In the genomic region with DNA sequence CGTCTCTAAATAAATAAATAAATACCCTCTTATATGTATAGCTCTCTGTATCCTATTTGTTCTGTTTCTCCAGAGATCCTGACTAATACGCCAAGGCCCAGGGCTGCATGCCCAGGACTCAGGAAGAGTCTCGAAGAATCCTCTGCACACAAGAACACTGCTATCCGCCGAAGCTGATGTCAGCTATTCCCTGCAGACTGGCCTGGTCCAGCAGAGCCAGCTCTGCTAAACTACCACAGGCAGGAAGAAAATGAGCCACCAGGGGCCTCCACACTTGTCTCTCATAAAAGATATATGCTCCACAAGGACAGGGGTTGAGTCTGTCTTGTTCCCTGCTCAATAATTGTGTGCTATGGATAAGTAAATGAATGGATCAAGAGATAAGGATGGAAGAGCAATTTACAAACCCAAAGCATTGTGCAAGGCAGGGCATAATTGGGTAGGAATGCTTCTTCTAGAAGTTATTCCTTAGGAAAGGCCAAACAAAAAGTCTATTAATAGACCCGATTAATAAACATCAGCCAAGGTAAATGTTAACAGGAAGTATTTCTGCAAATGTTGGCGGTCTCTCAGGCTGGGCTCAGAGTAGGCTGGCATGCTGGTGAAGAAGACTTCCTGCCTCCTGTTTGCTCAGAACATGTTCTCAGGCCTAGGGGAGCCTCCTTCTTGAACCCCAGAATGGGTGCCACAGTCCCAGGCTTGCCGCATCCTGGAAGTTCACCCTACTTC, we compare ENCODE assay signal across 13 cellular contexts. TPM values are rescaled to one million over a fixed set of nuclear protein-coding genes. Genes with fewer than 3 reads are reported as not detected.
A peak's percentile ranks its signal among the peaks of the same experiment; 100 is the strongest.
DNase-seq lines count a peak whose midpoint lies in the region; ATAC-seq and TF ChIP-seq lines count a peak whose summit lies in the region.
"Had no signal": no experiment of that assay in that cellular context is flagged by ENCODE, and none has a peak within 500 bp of the region (broad histone marks: within the 10 kb centered on the region; RNA-seq: fewer than 3 reads in every experiment).

No MANE protein-coding gene starts in this region.

- no peak overlapping the region for H3K4me2 ChIP-seq in mesenchymal stem cell (ENCODE audit: low read length, poor library complexity, severe bottlenecking)
- H3K4me2 ChIP-seq: smooth muscle cell had no signal

- no peak overlapping the region for H2BK15ac ChIP-seq in mesenchymal stem cell (ENCODE audit: low read depth, poor library complexity, severe bottlenecking)

- TF ChIP-seq CTCF in AG04450 (IDR thresholded peaks at IDR 0.05; ENCODE audit: low read depth, low read length), result peak; percentile 46

- POLR2A ChIA-PET in AG04450 (lab: Yijun Ruan, JAX), result no interaction called here
- POLR2A ChIA-PET in activated CD8-positive, alpha-beta T cell treated with anti-CD3 and anti-CD28 coated beads, Interleukin-2, amount 10 ng/mL, durations not matched to agents 7 days and 5 days (lab: Charles Lee), result interaction anchor here (1.0 kb wide), 1 partner anchor 18 kb away, joined by 3 read pairs; no protein-coding TSS in a partner anchor

- H3K27me3 Mint-ChIP-seq in activated CD8-positive, alpha-beta T cell treated with anti-CD3 and anti-CD28 coated beads, Interleukin-2, amount 10 ng/mL, durations not matched to agents 7 days and 5 days (ENCODE audit: low read depth), result peaks cover 14% of the 10 kb centered on the region

- peak overlapping the region; percentile 82 for H4K91ac ChIP-seq in mesenchymal stem cell (ENCODE audit: low read length)

- no peak overlapping the region for H3K4ac ChIP-seq in mesenchymal stem cell (ENCODE audit: low read depth in 1 of 2, low read length in 2 of 2)

- no peak overlapping the region for H3K14ac ChIP-seq in mesenchymal stem cell (ENCODE audit: low read length in 2 of 2)

- H2BK5ac ChIP-seq in mesenchymal stem cell (ENCODE audit: low read depth, low read length, poor library complexity, severe bottlenecking), result no peak overlapping the region

- no peak overlapping the region for H2AFZ ChIP-seq in mesenchymal stem cell (ENCODE audit: low read depth, low read length)

- H3K4me3 Mint-ChIP-seq in activated CD8-positive, alpha-beta T cell treated with anti-CD3 and anti-CD28 coated beads, Interleukin-2, amount 10 ng/mL, durations not matched to agents 7 days and 5 days, result no peak overlapping the region

- H2AK5ac ChIP-seq in mesenchymal stem cell (ENCODE audit: low read length, severe bottlenecking), result no peak overlapping the region

- 69% methylated on average over 7 of the region's 8 CpGs for WGBS in mesenchymal stem cell

- no peaks in the 10 kb centered on the region for H3K9me3 Mint-ChIP-seq in activated CD8-positive, alpha-beta T cell treated with anti-CD3 and anti-CD28 coated beads, Interleukin-2, amount 10 ng/mL, durations not matched to agents 7 days and 5 days (ENCODE audit: insufficient read depth)

- H3K4me1 Mint-ChIP-seq in activated CD8-positive, alpha-beta T cell treated with anti-CD3 and anti-CD28 coated beads, Interleukin-2, amount 10 ng/mL, durations not matched to agents 7 days and 5 days (ENCODE audit: low read depth), result peaks cover 9% of the 10 kb centered on the region

- H3K27me3 ChIP-seq in AG04450 (ENCODE audit: control insufficient read depth, insufficient read depth, low read length) (no peaks in the 10 kb centered on the region), mesenchymal stem cell (ENCODE audit: control insufficient read depth in 1 of 2, insufficient read depth in 1 of 2, low read length in 2 of 2) (peaks cover 5 to 12% of the 10 kb centered on the region in 2 experiments)
- H3K27me3 ChIP-seq: upper lobe of left lung had no signal

- H3K36me3 ChIP-seq in mesenchymal stem cell (ENCODE audit: control insufficient read depth in 1 of 2, insufficient read depth in 2 of 2, low read depth in 1 of 2, low read length in 2 of 2), result peaks cover 0 to 3% of the 10 kb centered on the region in 2 experiments
- H3K36me3 ChIP-seq: upper lobe of left lung had no signal

- no peak overlapping the region for H3K23ac ChIP-seq in mesenchymal stem cell (ENCODE audit: low read length in 2 of 2)

- H3K9me3 ChIP-seq in AG04450 (ENCODE audit: control insufficient read depth, insufficient read depth, low read length) (no peaks in the 10 kb centered on the region; the same call in 1 of the 2 replicates), mesenchymal stem cell (ENCODE audit: control insufficient read depth, low read length) (no peaks in the 10 kb centered on the region)
- H3K9me3 ChIP-seq: upper lobe of left lung had no signal

- H2BK12ac ChIP-seq in mesenchymal stem cell (ENCODE audit: low read length in 2 of 2), result no peak overlapping the region

- DNase-seq in AG04450 (ENCODE audit: low read depth, low spot score) (no peak), NCI-H69 (lab: John Stamatoyannopoulos, UW) (peak; percentile 6), fibroblast of gingiva (ENCODE audit: low read depth) (peak; percentile 35), mesenchymal stem cell (peak; percentile 78), NAMALWA (ENCODE audit: low spot score) (no peak)
- DNase-seq in activated CD8-positive, alpha-beta T cell treated with anti-CD3 and anti-CD28 coated beads, Interleukin-2, amount 10 ng/mL, durations not matched to agents 7 days and 5 days, result no peak
- DNase-seq: activated CD8-positive, alpha-beta memory T cell treated with anti-CD3 and anti-CD28 coated beads, Interleukin-2, amount 50 U/mL, for 48 hours; effector CD8-positive, alpha-beta T cell; NCI-H2029; upper lobe of left lung had no signal

- H3K79me1 ChIP-seq in mesenchymal stem cell (replicated peaks; ENCODE audit: low read length, poor library complexity, severe bottlenecking), result no peaks in the 10 kb centered on the region

- peak overlapping the region; percentile 10 for H4K8ac ChIP-seq in mesenchymal stem cell (ENCODE audit: low read length)

- CTCF ChIA-PET in AG04450 (lab: Charles Lee), result interaction anchor here (0.7 to 1.6 kb wide), 5 partner anchors 10 to 143 kb away, joined by 3 to 8 read pairs (median 5); no protein-coding TSS in a partner anchor
- CTCF ChIA-PET in activated CD8-positive, alpha-beta T cell treated with anti-CD3 and anti-CD28 coated beads, Interleukin-2, amount 10 ng/mL, durations not matched to agents 7 days and 5 days (lab: Charles Lee), result interaction anchor here (0.9 to 1.2 kb wide), 2 partner anchors 10 to 107 kb away, joined by 3 read pairs; no protein-coding TSS in a partner anchor

- no peak overlapping the region for H3K4me3 ChIP-seq in AG04450 (ENCODE audit: low read depth, low read length)
- H3K4me3 ChIP-seq in mesenchymal stem cell (ENCODE audit: insufficient read depth in 1 of 2, low read depth in 1 of 2, low read length in 2 of 2), result no peak overlapping the region
- H3K4me3 ChIP-seq: smooth muscle cell, upper lobe of left lung had no signal

- ATAC-seq in HG02870 (IDR thresholded peaks at IDR 0.05; ENCODE audit: unreplicated experiment) (no peak), HG03196 (IDR thresholded peaks at IDR 0.05; ENCODE audit: unreplicated experiment) (no peak)
- no peak for ATAC-seq in activated CD8-positive, alpha-beta T cell treated with anti-CD3 and anti-CD28 coated beads, Interleukin-2, amount 10 ng/mL, durations not matched to agents 7 days and 5 days

- H3K27ac ChIP-seq in AG04450 (ENCODE audit: low read depth, low read length) (no peak overlapping the region), mesenchymal stem cell (ENCODE audit: low read length, poor library complexity, severe bottlenecking) (no peak overlapping the region)

- H3K36me3 Mint-ChIP-seq in activated CD8-positive, alpha-beta T cell treated with anti-CD3 and anti-CD28 coated beads, Interleukin-2, amount 10 ng/mL, durations not matched to agents 7 days and 5 days (ENCODE audit: low read depth), result no peaks in the 10 kb centered on the region

- H3K18ac ChIP-seq in mesenchymal stem cell (ENCODE audit: low read depth in 1 of 2, low read length in 2 of 2), result no peak overlapping the region

- no peak overlapping the region for H2BK120ac ChIP-seq in mesenchymal stem cell (ENCODE audit: low read depth, low read length)

- peaks cover 2% of the 10 kb centered on the region for H3K4me1 ChIP-seq in mesenchymal stem cell (ENCODE audit: control insufficient read depth, insufficient read depth, low read depth, low read length)

- no peak overlapping the region for H3K9ac ChIP-seq in mesenchymal stem cell (ENCODE audit: low read length)

- no peak overlapping the region for H3K27ac Mint-ChIP-seq in activated CD8-positive, alpha-beta T cell treated with anti-CD3 and anti-CD28 coated beads, Interleukin-2, amount 10 ng/mL, durations not matched to agents 7 days and 5 days

RNA-seq across cellular contexts. Expression of gene MAN1C1, which starts 26.3 kb away (rescaled TPM):
- polyA plus RNA-seq in AG04450 (2011; rRNA removed), result 16.9 TPM in 2 replicates
- 12.7 and 17.1 TPM in 2 replicates for polyA minus RNA-seq in AG04450 (2011; rRNA and poly(A)+ RNA removed)
- polyA plus RNA-seq in mesenchymal stem cell (2013, experiment 1 of 2), result 11.2 TPM
- 11.4 TPM for polyA plus RNA-seq in mesenchymal stem cell (2013, experiment 2 of 2)
- 10 to 100 TPM; 16.8 to 17.9 TPM for total RNA-seq in activated CD8-positive, alpha-beta T cell treated with anti-CD3 and anti-CD28 coated beads, Interleukin-2, amount 10 ng/mL, durations not matched to agents 7 days and 5 days

RNA-seq across cellular contexts. Expression of gene LDLRAP1, which starts 46.9 kb away (rescaled TPM):
- 12.4 and 12.6 TPM in 2 replicates for polyA plus RNA-seq in AG04450 (2011; rRNA removed)
- polyA minus RNA-seq in AG04450 (2011; rRNA and poly(A)+ RNA removed), result 11.1 and 12.7 TPM in 2 replicates
- 11.6 TPM for polyA plus RNA-seq in mesenchymal stem cell (2013, experiment 1 of 2)
- 12.2 TPM for polyA plus RNA-seq in mesenchymal stem cell (2013, experiment 2 of 2)
- total RNA-seq in activated CD8-positive, alpha-beta T cell treated with anti-CD3 and anti-CD28 coated beads, Interleukin-2, amount 10 ng/mL, durations not matched to agents 7 days and 5 days, result 10 to 100 TPM; 30.7 to 31.3 TPM

Comparison
In these comparisons a context has a peak if more than half of its experiments do, and no peak if none do; other contexts are left out.
1. DNase-seq: peak in NCI-H69 (single experiment), fibroblast of gingiva (single experiment) and mesenchymal stem cell (single experiment); none in AG04450 (single experiment), NAMALWA (single experiment) and activated CD8-positive, alpha-beta T cell treated with anti-CD3 and anti-CD28 coated beads, Interleukin-2, amount 10 ng/mL, durations not matched to agents 7 days and 5 days (single experiment).